In the genomic region with DNA sequence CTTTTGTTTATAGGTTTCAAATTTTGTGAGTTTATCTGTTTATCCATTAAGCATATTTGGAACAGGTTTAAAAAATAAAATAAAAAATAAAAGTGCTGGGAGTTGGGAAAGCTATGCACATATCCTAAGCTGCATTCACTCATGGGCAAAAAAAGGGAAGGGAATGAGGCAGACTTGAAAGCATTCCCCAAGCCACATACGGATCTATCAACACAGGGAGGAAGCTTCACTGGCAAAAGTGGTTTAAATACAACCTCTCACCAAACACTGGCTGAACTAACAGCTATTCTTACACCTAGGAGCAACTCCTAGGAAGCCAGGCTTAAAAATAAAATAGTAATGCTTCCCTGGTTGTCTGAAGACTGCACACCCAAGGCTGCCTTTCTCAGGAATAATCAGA, we compare ENCODE assay signal across 19 cellular contexts.
DNase-seq lines count a peak whose midpoint lies in the region; FAIRE-seq and TF ChIP-seq lines count a peak whose summit lies in the region.
"Had no signal": no experiment of that assay in that cellular context is flagged by ENCODE, and none has a peak within 500 bp of the region (broad histone marks: within the 10 kb centered on the region; RNA-seq: fewer than 3 reads in every experiment).

No MANE protein-coding gene starts in this region.

- intact Hi-C loops in cardiac septum (cut with DNase I) (no loop called here), sigmoid colon (cut with DNase I) (no loop called here)

- no peak overlapping the region for H4K8ac ChIP-seq in trophoblast cell (ENCODE audit: low read depth, low read length)

- no peak overlapping the region for H3K18ac ChIP-seq in trophoblast cell (ENCODE audit: low read length)

- H3K4me1 ChIP-seq in cardiac muscle cell (ENCODE audit: low read depth) = peaks cover 21% of the 10 kb centered on the region
- H3K4me1 ChIP-seq in keratinocyte (ENCODE audit: control insufficient read depth, extremely low read depth, insufficient read depth, low read length) = peaks cover 8% of the 10 kb centered on the region
- peaks cover 0 to 23% (median 16%) of the 10 kb centered on the region in 4 donors for H3K4me1 ChIP-seq in sigmoid colon
- peaks cover 6 to 7% of the 10 kb centered on the region in 2 experiments for H3K4me1 ChIP-seq in trophoblast cell (ENCODE audit: control insufficient read depth in 1 of 2, insufficient read depth in 2 of 2, low read length in 2 of 2)
- H3K4me1 ChIP-seq: BLaER1 treated with 17β-estradiol and CSF1 and Interleukin-3, amounts not matched to agents 10 nM and 100 nM had no signal

- H3K79me2 ChIP-seq in keratinocyte (ENCODE audit: control insufficient read depth, insufficient read depth, low read length) (no peaks in the 10 kb centered on the region), trophoblast cell (ENCODE audit: control insufficient read depth, insufficient read depth, low read length, poor library complexity) (no peaks in the 10 kb centered on the region)

- H3K9me3 ChIP-seq in cardiac muscle cell (ENCODE audit: low read depth) (no peaks in the 10 kb centered on the region), keratinocyte (ENCODE audit: control insufficient read depth, low read depth, low read length) (no peaks in the 10 kb centered on the region), sigmoid colon (no peaks in the 10 kb centered on the region), trophoblast cell (ENCODE audit: insufficient read depth, low read depth, low read length) (no peaks in the 10 kb centered on the region)

- H2BK12ac ChIP-seq in trophoblast cell (ENCODE audit: low read length) = no peak overlapping the region

- no peak for TF ChIP-seq POLR2A in sigmoid colon (IDR thresholded peaks at IDR 0.05)

- no peak overlapping the region for H3K23ac ChIP-seq in trophoblast cell (ENCODE audit: low read length)

- 90 to 91% methylated on average over 1 of the region's 1 CpG for WGBS in sigmoid colon, 2 donors
- no CpG with 5 or more reads among the region's 1 CpG for WGBS in trophoblast cell (ENCODE audit: extremely low coverage, insufficient coverage, insufficient read length)

- H3K4me2 ChIP-seq in keratinocyte (ENCODE audit: control insufficient read depth, extremely low read depth, insufficient read depth, low read depth, low read length) (no peak overlapping the region), trophoblast cell (ENCODE audit: low read length) (no peak overlapping the region)
- H3K4me2 ChIP-seq: BLaER1 treated with 17β-estradiol and CSF1 and Interleukin-3, amounts not matched to agents 10 nM and 100 nM; KMS-11 had no signal

- H2BK120ac ChIP-seq in trophoblast cell (ENCODE audit: insufficient read depth, low read length, poor library complexity) = no peak overlapping the region

- in situ Hi-C loops in astrocyte of the spinal cord (cut with HindIII; ENCODE audit: low sequenced_read_pairs) = no loop called here

- no peaks in the 10 kb centered on the region for H3K79me1 ChIP-seq in trophoblast cell (ENCODE audit: low read length)

- H3K4me3 ChIP-seq in cardiac muscle cell (no peak overlapping the region), astrocyte of the spinal cord (ENCODE audit: low read depth, low read length) (no peak overlapping the region), keratinocyte (ENCODE audit: control insufficient read depth in 2 of 3, extremely low read depth in 1 of 3, insufficient read depth in 2 of 3, low read depth in 1 of 3, low read length in 3 of 3) (no peak overlapping the region), sigmoid colon (no peak overlapping the region), trophoblast cell (ENCODE audit: low read depth, low read length) (no peak overlapping the region)
- H3K4me3 ChIP-seq: BLaER1 treated with 17β-estradiol and CSF1 and Interleukin-3, amounts not matched to agents 10 nM and 100 nM had no signal

- no peak overlapping the region for H2BK5ac ChIP-seq in trophoblast cell (ENCODE audit: low read depth, low read length, poor library complexity)

- H4K12ac ChIP-seq in trophoblast cell (ENCODE audit: low read depth, low read length) = no peak overlapping the region

- H3K14ac ChIP-seq in trophoblast cell (ENCODE audit: low read length) = no peak overlapping the region

- no peaks in the 10 kb centered on the region for H4K20me1 ChIP-seq in keratinocyte (ENCODE audit: control insufficient read depth, extremely low read depth, insufficient read depth, low read length)

- no peak overlapping the region for H3K9ac ChIP-seq in keratinocyte (ENCODE audit: control insufficient read depth, extremely low read depth, insufficient read depth, low read length)
- no peak overlapping the region for H3K9ac ChIP-seq in trophoblast cell (ENCODE audit: low read length)
- H3K9ac ChIP-seq: BLaER1 treated with 17β-estradiol and CSF1 and Interleukin-3, amounts not matched to agents 10 nM and 100 nM; KMS-11 had no signal

- H3K27ac ChIP-seq in cardiac muscle cell = peak overlapping the region; percentile 90
- no peak overlapping the region for H3K27ac ChIP-seq in keratinocyte (ENCODE audit: control insufficient read depth, insufficient read depth, low read length)
- peak overlapping the region in 3 of 4 donors; percentile 2 to 76 (median 64) for H3K27ac ChIP-seq in sigmoid colon
- no peak overlapping the region for H3K27ac ChIP-seq in trophoblast cell (ENCODE audit: low read depth, low read length)
- H3K27ac ChIP-seq: BLaER1 treated with 17β-estradiol and CSF1 and Interleukin-3, amounts not matched to agents 10 nM and 100 nM; KMS-11 had no signal

- H2AFZ ChIP-seq in keratinocyte (ENCODE audit: control insufficient read depth, low read length) (no peak overlapping the region), trophoblast cell (ENCODE audit: insufficient read depth, low read length, poor library complexity) (no peak overlapping the region)

- H4K91ac ChIP-seq in trophoblast cell (ENCODE audit: low read depth, low read length) = no peak overlapping the region

- TF ChIP-seq CTCF in cardiac muscle cell (IDR thresholded peaks at IDR 0.05; ENCODE audit: low read depth, low read length) = no peak
- TF ChIP-seq CTCF in astrocyte of the spinal cord (IDR thresholded peaks at IDR 0.05; ENCODE audit: low read depth, low read length) = no peak
- no peak for TF ChIP-seq CTCF in keratinocyte (optimal IDR thresholded peaks at IDR 0.05 in 1 of 3, IDR thresholded peaks at IDR 0.05 in 1 of 3, conservative IDR thresholded peaks at IDR 0.05 in 1 of 3; ENCODE audit: extremely low read depth in 1 of 3, insufficient read depth in 2 of 3, low read length in 3 of 3)
- no peak for TF ChIP-seq CTCF in sigmoid colon (IDR thresholded peaks at IDR 0.05)

- H3K36me3 ChIP-seq in cardiac muscle cell (peaks cover 6% of the 10 kb centered on the region), keratinocyte (ENCODE audit: control insufficient read depth in 2 of 2, extremely low read depth in 1 of 2, insufficient read depth in 2 of 2, low read length in 2 of 2) (no peaks in the 10 kb centered on the region), sigmoid colon (peaks cover 0 to 26% (median under 1%) of the 10 kb centered on the region in 4 donors), trophoblast cell (ENCODE audit: control insufficient read depth in 1 of 2, insufficient read depth in 2 of 2, low read length in 2 of 2) (peaks cover 2 to 3% of the 10 kb centered on the region in 2 experiments)

- DNase-seq in cardiac muscle cell (ENCODE audit: low read depth in 1 of 2, low spot score in 1 of 2) (peak in 1 of 2 donors; percentile 41), cardiac septum (ENCODE audit: low spot score) (no peak), astrocyte of the spinal cord (ENCODE audit: low read depth, low spot score) (peak; percentile 19), keratinocyte (ENCODE audit: low read depth, low spot score) (no peak), sigmoid colon (no peak), trophoblast cell (no peak), NCI-H510A (lab: John Stamatoyannopoulos, UW) (no peak)
- DNase-seq in activated CD4-positive, alpha-beta T cell treated with anti-CD3 and anti-CD28 coated beads for 1 hour = no peak
- DNase-seq: CD8-positive, alpha-beta memory T cell; DMS79 treated with DMSO at 0.1 percent for 48 hours; GF-D8; NCI-H1092; NCI-H2081 treated with DMSO at 0.1 percent for 48 hours; NCI-H510A treated with DMSO at 0.1 percent for 48 hours had no signal

- H3K27me3 ChIP-seq in cardiac muscle cell = no peaks in the 10 kb centered on the region
- no peaks in the 10 kb centered on the region for H3K27me3 ChIP-seq in keratinocyte (ENCODE audit: control insufficient read depth, extremely low read depth, insufficient read depth, low read length)
- no peaks in the 10 kb centered on the region for H3K27me3 ChIP-seq in sigmoid colon
- H3K27me3 ChIP-seq in trophoblast cell (ENCODE audit: insufficient read depth, low read length) = no peaks in the 10 kb centered on the region
- H3K27me3 ChIP-seq: BLaER1 treated with 17β-estradiol and CSF1 and Interleukin-3, amounts not matched to agents 10 nM and 100 nM had no signal

- no peak overlapping the region for H3K4ac ChIP-seq in trophoblast cell (ENCODE audit: low read depth, low read length)

- H3K9me1 ChIP-seq in keratinocyte (ENCODE audit: control insufficient read depth, extremely low read depth, insufficient read depth, low read length) = no peaks in the 10 kb centered on the region

- H2AK5ac ChIP-seq in trophoblast cell (ENCODE audit: low read length) = no peak overlapping the region

- FAIRE-seq in keratinocyte (lab: Jason Lieb, UNC) = peak; percentile 43
- FAIRE-seq: D721Med, GM12892, H1 had no signal

- no peak for TF ChIP-seq EP300 in sigmoid colon (IDR thresholded peaks at IDR 0.05)

- dilution Hi-C loops in keratinocyte (cut with MboI; ENCODE audit: extremely low pct_ligation_motif_present, low sequenced_read_pairs) = no loop called here

Comparison
In these comparisons a context has a peak if more than half of its experiments do, and no peak if none do; other contexts are left out.
1. H3K27ac ChIP-seq: peak in cardiac muscle cell (single experiment) and sigmoid colon (3 of 4); none in keratinocyte (single experiment) and trophoblast cell (single experiment).